Comparison of ENCODE assay signal across 23 cellular contexts in genomic region chr1:234277161-234277868, GRCh38.
"Had no signal": no experiment of that assay in that cellular context is flagged by ENCODE, and none has a peak within 500 bp of the region (broad histone marks: within the 10 kb centered on the region; RNA-seq: fewer than 3 reads in every experiment).

No MANE protein-coding gene starts in this region.

- H3K9me3 Mint-ChIP-seq: activated B cell treated with CpG ODN at 0.5 μM for 24 hours; activated CD4-positive, alpha-beta T cell treated with anti-CD3 and anti-CD28 coated beads, Interleukin-2, amount 10 ng/mL, durations not matched to agents 24 days and 14 days; activated naive CD4-positive, alpha-beta T cell treated with anti-CD3 and anti-CD28 coated beads, Interleukin-2, amount 50 U/mL, for 24 hours; activated T-cell treated with anti-CD3 and anti-CD28 coated beads, Interleukin-2, amount 50 U/mL, for 24 hours; activated T-helper 1 cell treated with anti-CD3 and anti-CD28 coated beads, Interleukin-12 subunit alpha, Interleukin-12 subunit beta, Interleukin-2, Interleukin-4 antibody, amounts not matched to agents 30 ng/mL and 10 ng/mL and 1 ng/mL, durations not matched to agents 14 hours and 24 hours and 36 hours; T-cell had no signal

- H3K4me3 ChIP-seq: SK-N-MC had no signal

- H3K4me3 Mint-ChIP-seq: activated B cell treated with CpG ODN at 0.5 μM for 24 hours; activated CD4-positive, alpha-beta T cell treated with anti-CD3 and anti-CD28 coated beads, Interleukin-2, amount 10 ng/mL, durations not matched to agents 24 days and 14 days; activated CD8-positive, alpha-beta memory T cell treated with anti-CD3 and anti-CD28 coated beads, Interleukin-2, amount 10 ng/mL, durations not matched to agents 7 days and 5 days; activated naive CD4-positive, alpha-beta T cell treated with anti-CD3 and anti-CD28 coated beads, Interleukin-2, amount 50 U/mL, for 24 hours; activated T-cell treated with anti-CD3 and anti-CD28 coated beads, Interleukin-2, amount 50 U/mL, for 24 hours; activated T-helper 1 cell treated with anti-CD3 and anti-CD28 coated beads, Interleukin-12 subunit alpha, Interleukin-12 subunit beta, Interleukin-2, Interleukin-4 antibody, amounts not matched to agents 30 ng/mL and 10 ng/mL and 1 ng/mL, durations not matched to agents 14 hours and 24 hours and 36 hours; brain; T-cell had no signal

- DNase-seq: activated B cell treated with CpG ODN at 0.5 μM for 24 hours; activated CD4-positive, alpha-beta T cell treated with anti-CD3 and anti-CD28 coated beads for 1 hour; activated CD4-positive, alpha-beta T cell treated with anti-CD3 and anti-CD28 coated beads, Interleukin-2, amount 10 ng/mL, durations not matched to agents 24 days and 14 days; activated CD4-positive, alpha-beta T cell treated with anti-CD3 and anti-CD28 coated beads, Interleukin-2, amount 50 U/mL, for 48 hours; activated CD8-positive, alpha-beta memory T cell treated with anti-CD3 and anti-CD28 coated beads, Interleukin-2, amount 10 ng/mL, durations not matched to agents 7 days and 5 days; activated effector memory CD4-positive, alpha-beta T cell treated with Interleukin-2 at 50 U/mL for 16 hours; activated naive CD4-positive, alpha-beta T cell; activated T-cell treated with anti-CD3 and anti-CD28 coated beads, Interleukin-2, amount 50 U/mL, for 24 hours; Kasumi-1; KBM-7; NCI-H146; NCI-H1930; NCI-H2171; NCI-H2227 treated with DMSO at 0.1 percent for 48 hours; NCI-H526; SIG-M5; T-cell; T-helper 2 cell; T1000 had no signal

- H3K27ac ChIP-seq: SK-N-MC had no signal

- H3K27ac Mint-ChIP-seq: activated B cell treated with CpG ODN at 0.5 μM for 24 hours; activated CD4-positive, alpha-beta T cell treated with anti-CD3 and anti-CD28 coated beads, Interleukin-2, amount 10 ng/mL, durations not matched to agents 24 days and 14 days; activated CD8-positive, alpha-beta memory T cell treated with anti-CD3 and anti-CD28 coated beads, Interleukin-2, amount 10 ng/mL, durations not matched to agents 7 days and 5 days; activated naive CD4-positive, alpha-beta T cell treated with anti-CD3 and anti-CD28 coated beads, Interleukin-2, amount 50 U/mL, for 24 hours; activated T-cell treated with anti-CD3 and anti-CD28 coated beads, Interleukin-2, amount 50 U/mL, for 24 hours; activated T-helper 1 cell treated with anti-CD3 and anti-CD28 coated beads, Interleukin-12 subunit alpha, Interleukin-12 subunit beta, Interleukin-2, Interleukin-4 antibody, amounts not matched to agents 30 ng/mL and 10 ng/mL and 1 ng/mL, durations not matched to agents 14 hours and 24 hours and 36 hours; brain; T-cell had no signal

- H3K36me3 Mint-ChIP-seq: brain, T-cell had no signal

- H3K4me1 Mint-ChIP-seq: activated B cell treated with CpG ODN at 0.5 μM for 24 hours, T-cell had no signal

- H3K27me3 Mint-ChIP-seq: activated naive CD4-positive, alpha-beta T cell treated with anti-CD3 and anti-CD28 coated beads, Interleukin-2, amount 50 U/mL, for 24 hours had no signal
